2 cellular contexts compared by ENCODE assay signal in the genomic region with DNA sequence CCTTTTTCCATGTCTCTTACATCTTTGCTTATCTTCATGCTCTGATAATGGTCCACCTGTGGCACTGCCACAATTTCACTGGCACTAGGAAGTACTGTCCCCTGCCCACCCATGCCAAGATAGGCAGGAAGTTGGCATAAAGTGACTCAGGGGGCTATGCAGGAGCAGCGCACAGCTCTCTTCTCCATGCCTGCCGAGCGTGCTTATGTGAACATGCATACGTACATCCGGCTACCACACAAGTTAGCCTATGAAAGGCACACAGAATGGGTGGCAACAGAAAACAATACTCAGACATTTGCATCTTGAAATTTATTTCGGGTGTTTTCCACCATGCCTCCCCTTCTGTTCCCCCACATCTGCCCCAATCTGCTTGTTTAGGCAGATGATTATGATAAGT.
TF ChIP-seq lines count a peak whose summit lies in the region.

No MANE protein-coding gene starts in this region.

TF ChIP-seq in liver, 16 proteins besides CTCF, POLR2A, EP300 and RAD21:
- TF ChIP-seq, protein P1, sequence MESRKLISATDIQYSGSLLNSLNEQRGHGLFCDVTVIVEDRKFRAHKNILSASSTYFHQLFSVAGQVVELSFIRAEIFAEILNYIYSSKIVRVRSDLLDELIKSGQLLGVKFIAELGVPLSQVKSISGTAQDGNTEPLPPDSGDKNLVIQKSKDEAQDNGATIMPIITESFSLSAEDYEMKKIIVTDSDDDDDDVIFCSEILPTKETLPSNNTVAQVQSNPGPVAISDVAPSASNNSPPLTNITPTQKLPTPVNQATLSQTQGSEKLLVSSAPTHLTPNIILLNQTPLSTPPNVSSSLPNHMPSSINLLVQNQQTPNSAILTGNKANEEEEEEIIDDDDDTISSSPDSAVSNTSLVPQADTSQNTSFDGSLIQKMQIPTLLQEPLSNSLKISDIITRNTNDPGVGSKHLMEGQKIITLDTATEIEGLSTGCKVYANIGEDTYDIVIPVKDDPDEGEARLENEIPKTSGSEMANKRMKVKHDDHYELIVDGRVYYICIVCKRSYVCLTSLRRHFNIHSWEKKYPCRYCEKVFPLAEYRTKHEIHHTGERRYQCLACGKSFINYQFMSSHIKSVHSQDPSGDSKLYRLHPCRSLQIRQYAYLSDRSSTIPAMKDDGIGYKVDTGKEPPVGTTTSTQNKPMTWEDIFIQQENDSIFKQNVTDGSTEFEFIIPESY (IDR thresholded peaks at IDR 0.05) = no peak
- TF ChIP-seq, protein P2, sequence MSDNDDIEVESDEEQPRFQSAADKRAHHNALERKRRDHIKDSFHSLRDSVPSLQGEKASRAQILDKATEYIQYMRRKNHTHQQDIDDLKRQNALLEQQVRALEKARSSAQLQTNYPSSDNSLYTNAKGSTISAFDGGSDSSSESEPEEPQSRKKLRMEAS (IDR thresholded peaks at IDR 0.05) = no peak
- no peak for TF ChIP-seq JUND (IDR thresholded peaks at IDR 0.05)
- no peak for TF ChIP-seq NR2F2 (IDR thresholded peaks at IDR 0.05)
- no peak for TF ChIP-seq REST (IDR thresholded peaks at IDR 0.05)
- TF ChIP-seq GABPA (IDR thresholded peaks at IDR 0.05 in 1 of 2, conservative IDR thresholded peaks at IDR 0.05 in 1 of 2) = no peak
- no peak for TF ChIP-seq FOXA2 (IDR thresholded peaks at IDR 0.05)
- no peak for TF ChIP-seq EGR1 (IDR thresholded peaks at IDR 0.05; ENCODE audit: low read depth in 2 of 2)
- no peak for TF ChIP-seq HNF4A (conservative IDR thresholded peaks at IDR 0.05)
- no peak for TF ChIP-seq RXRA (IDR thresholded peaks at IDR 0.05)
- TF ChIP-seq ATF3 (IDR thresholded peaks at IDR 0.05) = no peak
- no peak for TF ChIP-seq YY1 (IDR thresholded peaks at IDR 0.05)

TF ChIP-seq in HepG2, 621 proteins besides CTCF, POLR2A, EP300 and RAD21 (continued from another document):
- TF ChIP-seq, protein P3, sequence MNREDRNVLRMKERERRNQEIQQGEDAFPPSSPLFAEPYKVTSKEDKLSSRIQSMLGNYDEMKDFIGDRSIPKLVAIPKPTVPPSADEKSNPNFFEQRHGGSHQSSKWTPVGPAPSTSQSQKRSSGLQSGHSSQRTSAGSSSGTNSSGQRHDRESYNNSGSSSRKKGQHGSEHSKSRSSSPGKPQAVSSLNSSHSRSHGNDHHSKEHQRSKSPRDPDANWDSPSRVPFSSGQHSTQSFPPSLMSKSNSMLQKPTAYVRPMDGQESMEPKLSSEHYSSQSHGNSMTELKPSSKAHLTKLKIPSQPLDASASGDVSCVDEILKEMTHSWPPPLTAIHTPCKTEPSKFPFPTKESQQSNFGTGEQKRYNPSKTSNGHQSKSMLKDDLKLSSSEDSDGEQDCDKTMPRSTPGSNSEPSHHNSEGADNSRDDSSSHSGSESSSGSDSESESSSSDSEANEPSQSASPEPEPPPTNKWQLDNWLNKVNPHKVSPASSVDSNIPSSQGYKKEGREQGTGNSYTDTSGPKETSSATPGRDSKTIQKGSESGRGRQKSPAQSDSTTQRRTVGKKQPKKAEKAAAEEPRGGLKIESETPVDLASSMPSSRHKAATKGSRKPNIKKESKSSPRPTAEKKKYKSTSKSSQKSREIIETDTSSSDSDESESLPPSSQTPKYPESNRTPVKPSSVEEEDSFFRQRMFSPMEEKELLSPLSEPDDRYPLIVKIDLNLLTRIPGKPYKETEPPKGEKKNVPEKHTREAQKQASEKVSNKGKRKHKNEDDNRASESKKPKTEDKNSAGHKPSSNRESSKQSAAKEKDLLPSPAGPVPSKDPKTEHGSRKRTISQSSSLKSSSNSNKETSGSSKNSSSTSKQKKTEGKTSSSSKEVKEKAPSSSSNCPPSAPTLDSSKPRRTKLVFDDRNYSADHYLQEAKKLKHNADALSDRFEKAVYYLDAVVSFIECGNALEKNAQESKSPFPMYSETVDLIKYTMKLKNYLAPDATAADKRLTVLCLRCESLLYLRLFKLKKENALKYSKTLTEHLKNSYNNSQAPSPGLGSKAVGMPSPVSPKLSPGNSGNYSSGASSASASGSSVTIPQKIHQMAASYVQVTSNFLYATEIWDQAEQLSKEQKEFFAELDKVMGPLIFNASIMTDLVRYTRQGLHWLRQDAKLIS (CRISPR knock-in tag; IDR thresholded peaks at IDR 0.05) = no peak
- no peak for TF ChIP-seq HIVEP1 (CRISPR knock-in tag; IDR thresholded peaks at IDR 0.05)
